In genomic region chr4:82104578-82104977, GRCh38 we compare ENCODE assay signal across 35 cellular contexts.
"Had no signal": no experiment of that assay in that cellular context is flagged by ENCODE, and none has a peak within 500 bp of the region (broad histone marks: within the 10 kb centered on the region; RNA-seq: fewer than 3 reads in every experiment).

No MANE protein-coding gene starts in this region.

- H3K27ac ChIP-seq: adrenal gland, body of pancreas, esophagus muscularis mucosa, foreskin keratinocyte, gastrocnemius medialis, VCaP had no signal

- H3K9me3 Mint-ChIP-seq: activated CD4-positive, alpha-beta memory T cell treated with anti-CD3 and anti-CD28 coated beads for 36 hours; activated CD4-positive, alpha-beta T cell treated with anti-CD3 and anti-CD28 coated beads, Interleukin-2, amount 10 ng/mL, durations not matched to agents 24 days and 14 days; activated naive CD4-positive, alpha-beta T cell treated with anti-CD3 and anti-CD28 coated beads for 36 hours; activated naive CD4-positive, alpha-beta T cell treated with anti-CD3 and anti-CD28 coated beads, Interleukin-2, amount 50 U/mL, for 24 hours; activated naive CD8-positive, alpha-beta T cell treated with anti-CD3 and anti-CD28 coated beads for 36 hours; activated naive CD8-positive, alpha-beta T cell treated with anti-CD3 and anti-CD28 coated beads, Interleukin-2, amount 50 U/mL, for 24 hours; activated T-helper 1 cell treated with anti-CD3 and anti-CD28 coated beads, Interleukin-12 subunit alpha, Interleukin-12 subunit beta, Interleukin-2, Interleukin-4 antibody, amounts not matched to agents 30 ng/mL and 10 ng/mL and 1 ng/mL, durations not matched to agents 14 hours and 24 hours and 36 hours; activated T-helper 2 cell treated with anti-CD3 and anti-CD28 coated beads, Interferon-gamma antibody, Interleukin-2, Interleukin-4, amounts not matched to agents 10 μg/mL and 5 μg/mL and 100 μg/mL, durations not matched to agents 14 hours and 24 hours and 36 hours; effector memory CD8-positive, alpha-beta T cell had no signal

- H3K36me3 Mint-ChIP-seq: activated CD4-positive, alpha-beta memory T cell treated with anti-CD3 and anti-CD28 coated beads for 36 hours; activated CD8-positive, alpha-beta memory T cell treated with anti-CD3 and anti-CD28 coated beads, Interleukin-2, amount 10 ng/mL, durations not matched to agents 7 days and 5 days; activated naive CD4-positive, alpha-beta T cell treated with anti-CD3 and anti-CD28 coated beads, Interleukin-2, amount 50 U/mL, for 24 hours; activated naive CD8-positive, alpha-beta T cell treated with anti-CD3 and anti-CD28 coated beads for 36 hours had no signal

- DNase-seq: activated CD4-positive, alpha-beta memory T cell treated with anti-CD3 and anti-CD28 coated beads for 36 hours; activated CD4-positive, alpha-beta T cell treated with anti-CD3 and anti-CD28 coated beads for 36 hours; activated CD4-positive, alpha-beta T cell treated with anti-CD3 and anti-CD28 coated beads, Interleukin-2, amount 10 ng/mL, durations not matched to agents 24 days and 14 days; activated CD4-positive, CD25-positive, alpha-beta regulatory T cell; activated CD4-positive, CD25-positive, alpha-beta regulatory T cell treated with anti-CD3 and anti-CD28 coated beads, Interleukin-2, amount 50 U/mL, for 72 hours; activated CD8-positive, alpha-beta memory T cell treated with anti-CD3 and anti-CD28 coated beads, Interleukin-2, amount 10 ng/mL, durations not matched to agents 7 days and 5 days; activated CD8-positive, alpha-beta memory T cell treated with anti-CD3 and anti-CD28 coated beads, Interleukin-2, amount 50 U/mL, for 4 hours; activated CD8-positive, alpha-beta T cell treated with anti-CD3 and anti-CD28 coated beads, Interleukin-2, amount 10 ng/mL, durations not matched to agents 7 days and 5 days; activated effector memory CD4-positive, alpha-beta T cell treated with anti-CD3 and anti-CD28 coated beads, Interleukin-2, amount 50 U/mL, for 16 hours; activated naive CD4-positive, alpha-beta T cell treated with anti-CD3 and anti-CD28 coated beads for 36 hours; activated naive CD8-positive, alpha-beta T cell treated with anti-CD3 and anti-CD28 coated beads for 36 hours; activated naive CD8-positive, alpha-beta T cell treated with anti-CD3 and anti-CD28 coated beads, Interleukin-2, amount 50 U/mL, for 24 hours; activated T-cell treated with anti-CD3 and anti-CD28 coated beads, Interleukin-2, amount 50 U/mL, for 1 hour; activated T-cell treated with anti-CD3 and anti-CD28 coated beads, Interleukin-2, amount 50 U/mL, for 48 hours; adrenal gland; amygdala; aorta; body of pancreas; caudate nucleus; cortex of kidney; dermis blood vessel endothelial cell; effector CD4-positive, alpha-beta T cell; effector memory CD8-positive, alpha-beta T cell; erythroblast; foreskin keratinocyte; gastrocnemius medialis; glutamatergic neuron; T-helper 2 cell had no signal

- H3K4me3 ChIP-seq: adrenal gland, body of pancreas, esophagus muscularis mucosa, gastrocnemius medialis had no signal

- H3K4me1 ChIP-seq: adrenal gland, body of pancreas, foreskin keratinocyte, gastrocnemius medialis had no signal

- H3K9me3 ChIP-seq: adrenal gland, body of pancreas, esophagus muscularis mucosa, gastrocnemius medialis had no signal

- H3K36me3 ChIP-seq: adrenal gland, esophagus muscularis mucosa, gastrocnemius medialis had no signal

- H3K4me1 Mint-ChIP-seq: activated CD4-positive, alpha-beta T cell treated with anti-CD3 and anti-CD28 coated beads for 36 hours; activated CD4-positive, alpha-beta T cell treated with anti-CD3 and anti-CD28 coated beads, Interleukin-2, amount 10 ng/mL, durations not matched to agents 24 days and 14 days; activated CD8-positive, alpha-beta memory T cell treated with anti-CD3 and anti-CD28 coated beads, Interleukin-2, amount 10 ng/mL, durations not matched to agents 7 days and 5 days; activated naive CD4-positive, alpha-beta T cell treated with anti-CD3 and anti-CD28 coated beads, Interleukin-2, amount 50 U/mL, for 24 hours; activated naive CD8-positive, alpha-beta T cell treated with anti-CD3 and anti-CD28 coated beads for 36 hours; activated naive CD8-positive, alpha-beta T cell treated with anti-CD3 and anti-CD28 coated beads, Interleukin-2, amount 50 U/mL, for 24 hours had no signal

- H3K27ac Mint-ChIP-seq: activated CD4-positive, alpha-beta memory T cell treated with anti-CD3 and anti-CD28 coated beads for 36 hours; activated CD4-positive, alpha-beta T cell treated with anti-CD3 and anti-CD28 coated beads for 36 hours; activated CD4-positive, alpha-beta T cell treated with anti-CD3 and anti-CD28 coated beads, Interleukin-2, amount 10 ng/mL, durations not matched to agents 24 days and 14 days; activated CD8-positive, alpha-beta memory T cell treated with anti-CD3 and anti-CD28 coated beads, Interleukin-2, amount 10 ng/mL, durations not matched to agents 7 days and 5 days; activated CD8-positive, alpha-beta T cell treated with anti-CD3 and anti-CD28 coated beads, Interleukin-2, amount 10 ng/mL, durations not matched to agents 7 days and 5 days; activated naive CD4-positive, alpha-beta T cell treated with anti-CD3 and anti-CD28 coated beads for 36 hours; activated naive CD4-positive, alpha-beta T cell treated with anti-CD3 and anti-CD28 coated beads, Interleukin-2, amount 50 U/mL, for 24 hours; activated naive CD8-positive, alpha-beta T cell treated with anti-CD3 and anti-CD28 coated beads for 36 hours; activated naive CD8-positive, alpha-beta T cell treated with anti-CD3 and anti-CD28 coated beads, Interleukin-2, amount 50 U/mL, for 24 hours; activated T-helper 1 cell treated with anti-CD3 and anti-CD28 coated beads, Interleukin-12 subunit alpha, Interleukin-12 subunit beta, Interleukin-2, Interleukin-4 antibody, amounts not matched to agents 30 ng/mL and 10 ng/mL and 1 ng/mL, durations not matched to agents 14 hours and 24 hours and 36 hours; activated T-helper 2 cell treated with anti-CD3 and anti-CD28 coated beads, Interferon-gamma antibody, Interleukin-2, Interleukin-4, amounts not matched to agents 10 μg/mL and 5 μg/mL and 100 μg/mL, durations not matched to agents 14 hours and 24 hours and 36 hours; effector memory CD8-positive, alpha-beta T cell had no signal

- ATAC-seq: activated CD4-positive, alpha-beta T cell treated with anti-CD3 and anti-CD28 coated beads for 36 hours; activated CD8-positive, alpha-beta memory T cell treated with anti-CD3 and anti-CD28 coated beads, Interleukin-2, amount 10 ng/mL, durations not matched to agents 7 days and 5 days; activated CD8-positive, alpha-beta T cell treated with anti-CD3 and anti-CD28 coated beads, Interleukin-2, amount 10 ng/mL, durations not matched to agents 7 days and 5 days; activated naive CD8-positive, alpha-beta T cell treated with anti-CD3 and anti-CD28 coated beads, Interleukin-2, amount 50 U/mL, for 24 hours; body of pancreas; effector memory CD8-positive, alpha-beta T cell; foreskin keratinocyte; gastrocnemius medialis had no signal

- H3K27me3 ChIP-seq: adrenal gland, body of pancreas, esophagus muscularis mucosa, foreskin keratinocyte, gastrocnemius medialis had no signal

- H3K4me3 Mint-ChIP-seq: activated CD4-positive, alpha-beta memory T cell treated with anti-CD3 and anti-CD28 coated beads for 36 hours; activated CD4-positive, alpha-beta T cell treated with anti-CD3 and anti-CD28 coated beads for 36 hours; activated CD4-positive, alpha-beta T cell treated with anti-CD3 and anti-CD28 coated beads, Interleukin-2, amount 10 ng/mL, durations not matched to agents 24 days and 14 days; activated CD8-positive, alpha-beta memory T cell treated with anti-CD3 and anti-CD28 coated beads, Interleukin-2, amount 10 ng/mL, durations not matched to agents 7 days and 5 days; activated CD8-positive, alpha-beta T cell treated with anti-CD3 and anti-CD28 coated beads, Interleukin-2, amount 10 ng/mL, durations not matched to agents 7 days and 5 days; activated naive CD4-positive, alpha-beta T cell treated with anti-CD3 and anti-CD28 coated beads for 36 hours; activated naive CD4-positive, alpha-beta T cell treated with anti-CD3 and anti-CD28 coated beads, Interleukin-2, amount 50 U/mL, for 24 hours; activated naive CD8-positive, alpha-beta T cell treated with anti-CD3 and anti-CD28 coated beads for 36 hours; activated naive CD8-positive, alpha-beta T cell treated with anti-CD3 and anti-CD28 coated beads, Interleukin-2, amount 50 U/mL, for 24 hours; activated T-helper 1 cell treated with anti-CD3 and anti-CD28 coated beads, Interleukin-12 subunit alpha, Interleukin-12 subunit beta, Interleukin-2, Interleukin-4 antibody, amounts not matched to agents 30 ng/mL and 10 ng/mL and 1 ng/mL, durations not matched to agents 14 hours and 24 hours and 36 hours; effector memory CD8-positive, alpha-beta T cell had no signal

- FAIRE-seq: colon, TTC549 had no signal

- H3K27me3 Mint-ChIP-seq: activated CD4-positive, alpha-beta T cell treated with anti-CD3 and anti-CD28 coated beads, Interleukin-2, amount 10 ng/mL, durations not matched to agents 24 days and 14 days; activated CD8-positive, alpha-beta memory T cell treated with anti-CD3 and anti-CD28 coated beads, Interleukin-2, amount 10 ng/mL, durations not matched to agents 7 days and 5 days; activated naive CD8-positive, alpha-beta T cell treated with anti-CD3 and anti-CD28 coated beads for 36 hours had no signal
